Comparison of ENCODE assay signal across 27 cellular contexts in the genomic region with DNA sequence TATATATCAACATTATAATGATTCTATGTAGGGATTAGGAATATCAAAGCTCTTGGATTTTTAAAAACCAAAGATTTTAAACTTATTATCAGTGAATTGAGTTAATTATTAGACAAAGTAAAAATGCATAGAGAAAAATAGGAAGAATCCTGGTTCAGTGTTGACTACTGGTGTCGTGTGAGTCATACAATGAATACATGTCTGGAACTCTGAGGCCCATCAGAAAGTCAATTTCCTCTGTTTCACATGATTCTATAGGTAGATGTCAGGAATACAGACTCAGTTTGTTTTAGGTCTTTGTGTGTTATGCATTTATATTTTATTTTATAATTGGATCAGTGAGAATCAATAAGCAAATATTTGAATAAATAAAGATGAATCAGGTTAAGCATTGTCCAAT.
DNase-seq lines count a peak whose midpoint lies in the region; ATAC-seq and TF ChIP-seq lines count a peak whose summit lies in the region.
"Had no signal": no experiment of that assay in that cellular context is flagged by ENCODE, and none has a peak within 500 bp of the region (broad histone marks: within the 10 kb centered on the region; RNA-seq: fewer than 3 reads in every experiment).

No MANE protein-coding gene starts in this region.

- H3K79me2 ChIP-seq in smooth muscle cell (ENCODE audit: low read depth) = no peaks in the 10 kb centered on the region

- peak overlapping the region; percentile 19 for H3K4me2 ChIP-seq in smooth muscle cell

- DNase-seq in HT-29 (ENCODE audit: low spot score) (peak; percentile 4), SK-MEL-5 (ENCODE audit: low read depth, low spot score) (peak; percentile 67), epithelial cell of prostate (ENCODE audit: low read depth, low spot score) (no peak), smooth muscle cell (lab: John Stamatoyannopoulos, UW; ENCODE audit: unreplicated experiment) (no peak), NCI-H1694 treated with DMSO at 0.1 percent for 48 hours (lab: John Stamatoyannopoulos, UW) (no peak)
- DNase-seq: activated CD4-positive, alpha-beta T cell treated with anti-CD3 and anti-CD28 coated beads, Interleukin-2, amount 50 U/mL, for 1 hour; activated CD8-positive, alpha-beta memory T cell treated with anti-CD3 and anti-CD28 coated beads, Interleukin-2, amount 10 ng/mL, durations not matched to agents 7 days and 5 days; activated naive CD4-positive, alpha-beta T cell treated with anti-CD3 and anti-CD28 coated beads, Interleukin-2, amount 50 U/mL, for 16 hours; amygdala; caudate nucleus; CD4-positive, CD25-positive, alpha-beta regulatory T cell; EL; erythroblast; heart right ventricle; NCI-H1048; NCI-H187 treated with DMSO at 0.1 percent for 48 hours; ovary; Right ventricle myocardium superior; stimulated activated CD4-positive, alpha-beta T cell treated with anti-CD3 and anti-CD28 coated beads, Interleukin-12 subunit alpha, Interleukin-12 subunit beta, amount 100 ng/mL, for 4 hours; stimulated activated CD4-positive, alpha-beta T cell treated with anti-CD3 and anti-CD28 coated beads, Interleukin-4, amount 100 ng/mL, for 24 hours; stimulated activated naive CD4-positive, alpha-beta T cell treated with Interleukin-2 at 50 U/mL for 16 hours had no signal

- peaks cover 5% of the 10 kb centered on the region for H3F3A ChIP-seq in smooth muscle cell (ENCODE audit: low read depth)

- H3K27ac ChIP-seq in epithelial cell of prostate (peak overlapping the region; percentile 95), smooth muscle cell (ENCODE audit: low read depth) (peak overlapping the region; percentile 95)
- H3K27ac ChIP-seq: heart right ventricle, ovary, right atrium auricular region, thoracic aorta, vagina had no signal

- in situ Hi-C loops in SK-MEL-5 (cut with HindIII; ENCODE audit: low pct_unique_long_range_greater_than_20kb, low sequenced_read_pairs) = no loop called here

- H2AFZ ChIP-seq in smooth muscle cell (ENCODE audit: low read depth) = no peak overlapping the region

- H3K9me3 ChIP-seq in smooth muscle cell (replicated peaks; ENCODE audit: low read depth) = no peaks in the 10 kb centered on the region
- H3K9me3 ChIP-seq: heart right ventricle, ovary, right atrium auricular region, thoracic aorta, vagina had no signal

- TF ChIP-seq CTCF in smooth muscle cell (IDR thresholded peaks at IDR 0.05; ENCODE audit: borderline replicate concordance, insufficient read depth, poor library complexity, severe bottlenecking) = no peak

- WGBS in smooth muscle cell (ENCODE audit: low lambda C conversion rate) = 57% methylated on average over 1 of the region's 1 CpG

- H4K20me1 ChIP-seq in smooth muscle cell (ENCODE audit: low read depth) = no peaks in the 10 kb centered on the region

- no peaks in the 10 kb centered on the region for H3K36me3 ChIP-seq in smooth muscle cell (ENCODE audit: low read depth)
- H3K36me3 ChIP-seq: heart right ventricle, ovary, right atrium auricular region, thoracic aorta, vagina had no signal

- H3K9ac ChIP-seq in smooth muscle cell (ENCODE audit: low read depth) = peak overlapping the region; percentile 63

- H3K4me3 ChIP-seq in smooth muscle cell = no peak overlapping the region
- H3K4me3 ChIP-seq: heart right ventricle, ovary, right atrium auricular region, thoracic aorta, vagina had no signal

- no peak for ATAC-seq in HG02571 (IDR thresholded peaks at IDR 0.05; ENCODE audit: unreplicated experiment)
- no peak for ATAC-seq in GM21447 (IDR thresholded peaks at IDR 0.05; ENCODE audit: unreplicated experiment)
- ATAC-seq: activated CD8-positive, alpha-beta memory T cell treated with anti-CD3 and anti-CD28 coated beads, Interleukin-2, amount 10 ng/mL, durations not matched to agents 7 days and 5 days; heart right ventricle; WTC11 had no signal

- H3K27me3 ChIP-seq in smooth muscle cell (ENCODE audit: low read depth) = no peaks in the 10 kb centered on the region
- H3K27me3 ChIP-seq: heart right ventricle, ovary, right atrium auricular region, vagina had no signal

- H3K4me1 ChIP-seq in smooth muscle cell (ENCODE audit: low read depth) = no peaks in the 10 kb centered on the region
- H3K4me1 ChIP-seq: heart right ventricle, right atrium auricular region, vagina had no signal

Comparison
In these comparisons a context has a peak if more than half of its experiments do, and no peak if none do; other contexts are left out.
1. DNase-seq: peak in HT-29 (single experiment) and SK-MEL-5 (single experiment); none in epithelial cell of prostate (single experiment), smooth muscle cell (single experiment) and NCI-H1694 treated with DMSO at 0.1 percent for 48 hours (single experiment).